ENCODE assay signal across 21 cellular contexts in the genomic region with DNA sequence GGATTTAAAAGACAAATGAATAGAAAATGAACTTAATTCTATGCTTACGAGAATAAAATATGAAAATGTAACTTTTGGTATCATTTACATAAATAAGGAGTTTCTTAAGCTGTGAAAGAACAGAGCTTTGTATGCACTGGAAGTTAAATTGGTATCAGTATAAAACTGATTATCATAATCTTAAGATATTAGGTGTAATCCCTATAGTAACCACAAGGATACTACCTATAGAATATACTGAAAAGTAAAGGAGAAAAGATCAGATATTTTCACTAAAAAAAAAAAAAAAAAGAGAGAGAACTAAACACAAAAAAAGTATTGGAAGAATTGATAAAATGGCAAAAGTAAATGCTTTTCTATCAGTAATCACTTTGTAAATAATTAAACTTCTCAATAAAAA.
"Had no signal": no experiment of that assay in that cellular context is flagged by ENCODE, and none has a peak within 500 bp of the region (broad histone marks: within the 10 kb centered on the region; RNA-seq: fewer than 3 reads in every experiment).

No MANE protein-coding gene starts in this region.

- H3K4me1 ChIP-seq: esophagus squamous epithelium, lower lobe of right lung, pancreas, testis, upper lobe of left lung had no signal

- H3K27ac ChIP-seq: brain microvascular endothelial cell, esophagus squamous epithelium, lower lobe of right lung, pancreas, testis, upper lobe of left lung had no signal

- H3K27ac Mint-ChIP-seq: activated naive CD4-positive, alpha-beta T cell treated with anti-CD3 and anti-CD28 coated beads, Interleukin-2, amount 10 ng/mL, durations not matched to agents 7 days and 5 days; stimulated activated memory B cell treated with anti-CD40 and anti-IgM and Interleukin-4, amounts not matched to agents 10 μg/mL and 1 μg/mL and 100 μg/mL, for 72 hours; T-helper 1 cell treated with Interleukin-12 subunit alpha and Interleukin-12 subunit beta and Interleukin-4 antibody, amounts not matched to agents 30 μg/mL and 1 μg/mL, for 36 hours had no signal

- H3K36me3 ChIP-seq: brain microvascular endothelial cell, esophagus squamous epithelium, lower lobe of right lung, pancreas, upper lobe of left lung had no signal

- H3K36me3 Mint-ChIP-seq: activated naive CD4-positive, alpha-beta T cell treated with anti-CD3 and anti-CD28 coated beads, Interleukin-2, amount 10 ng/mL, durations not matched to agents 7 days and 5 days had no signal

- H3K4me3 Mint-ChIP-seq: activated naive CD4-positive, alpha-beta T cell treated with anti-CD3 and anti-CD28 coated beads, Interleukin-2, amount 10 ng/mL, durations not matched to agents 7 days and 5 days; central memory CD8-positive, alpha-beta T cell; stimulated activated memory B cell treated with anti-CD40 and anti-IgM and Interleukin-4, amounts not matched to agents 10 μg/mL and 1 μg/mL and 100 μg/mL, for 72 hours; T-helper 1 cell treated with Interleukin-12 subunit alpha and Interleukin-12 subunit beta and Interleukin-4 antibody, amounts not matched to agents 30 μg/mL and 1 μg/mL, for 36 hours had no signal

- H3K27me3 Mint-ChIP-seq: activated naive CD4-positive, alpha-beta T cell treated with anti-CD3 and anti-CD28 coated beads, Interleukin-2, amount 10 ng/mL, durations not matched to agents 7 days and 5 days; central memory CD8-positive, alpha-beta T cell had no signal

- H3K27me3 ChIP-seq: brain microvascular endothelial cell, esophagus squamous epithelium, pancreas, testis, upper lobe of left lung had no signal

- DNase-seq: activated CD4-positive, alpha-beta T cell treated with anti-CD3 and anti-CD28 coated beads, Interleukin-2, amount 50 U/mL, for 1 hour; activated CD8-positive, alpha-beta memory T cell treated with anti-CD3 and anti-CD28 coated beads for 24 hours; activated CD8-positive, alpha-beta memory T cell treated with anti-CD3 and anti-CD28 coated beads, Interleukin-2, amount 50 U/mL, for 48 hours; activated effector memory CD4-positive, alpha-beta T cell treated with Interleukin-2 at 50 U/mL for 16 hours; activated naive CD4-positive, alpha-beta T cell treated with anti-CD3 and anti-CD28 coated beads, Interleukin-2, amount 10 ng/mL, durations not matched to agents 7 days and 5 days; activated T-cell treated with anti-CD3 and anti-CD28 coated beads, Interleukin-2, amount 50 U/mL, for 48 hours; aorta; brain microvascular endothelial cell; cortex of kidney; esophagus squamous epithelium; foreskin fibroblast; lower lobe of right lung; pancreas; stimulated activated CD4-positive, alpha-beta T cell treated with anti-CD3 and anti-CD28 coated beads, Interleukin-4, amount 100 ng/mL, for 4 hours; testis; upper lobe of left lung had no signal

- ATAC-seq: activated CD4-positive, CD25-positive, alpha-beta regulatory T cell treated with anti-CD3 and anti-CD28 coated beads, Interleukin-2, amount 50 U/mL, for 24 hours; lower lobe of right lung; pancreas; sciatic nerve; stimulated activated memory B cell treated with anti-CD40 and anti-IgM and Interleukin-4, amounts not matched to agents 10 μg/mL and 1 μg/mL and 100 μg/mL, for 72 hours had no signal

- H3K4me3 ChIP-seq: esophagus squamous epithelium, lower lobe of right lung, pancreas, testis, upper lobe of left lung had no signal

- H3K4me1 Mint-ChIP-seq: activated naive CD4-positive, alpha-beta T cell treated with anti-CD3 and anti-CD28 coated beads, Interleukin-2, amount 10 ng/mL, durations not matched to agents 7 days and 5 days; central memory CD8-positive, alpha-beta T cell; stimulated activated memory B cell treated with anti-CD40 and anti-IgM and Interleukin-4, amounts not matched to agents 10 μg/mL and 1 μg/mL and 100 μg/mL, for 72 hours had no signal

- H3K9me3 ChIP-seq: lower lobe of right lung, pancreas, testis, upper lobe of left lung had no signal
